Comparison of ENCODE assay signal across 9 cellular contexts in the genomic region with DNA sequence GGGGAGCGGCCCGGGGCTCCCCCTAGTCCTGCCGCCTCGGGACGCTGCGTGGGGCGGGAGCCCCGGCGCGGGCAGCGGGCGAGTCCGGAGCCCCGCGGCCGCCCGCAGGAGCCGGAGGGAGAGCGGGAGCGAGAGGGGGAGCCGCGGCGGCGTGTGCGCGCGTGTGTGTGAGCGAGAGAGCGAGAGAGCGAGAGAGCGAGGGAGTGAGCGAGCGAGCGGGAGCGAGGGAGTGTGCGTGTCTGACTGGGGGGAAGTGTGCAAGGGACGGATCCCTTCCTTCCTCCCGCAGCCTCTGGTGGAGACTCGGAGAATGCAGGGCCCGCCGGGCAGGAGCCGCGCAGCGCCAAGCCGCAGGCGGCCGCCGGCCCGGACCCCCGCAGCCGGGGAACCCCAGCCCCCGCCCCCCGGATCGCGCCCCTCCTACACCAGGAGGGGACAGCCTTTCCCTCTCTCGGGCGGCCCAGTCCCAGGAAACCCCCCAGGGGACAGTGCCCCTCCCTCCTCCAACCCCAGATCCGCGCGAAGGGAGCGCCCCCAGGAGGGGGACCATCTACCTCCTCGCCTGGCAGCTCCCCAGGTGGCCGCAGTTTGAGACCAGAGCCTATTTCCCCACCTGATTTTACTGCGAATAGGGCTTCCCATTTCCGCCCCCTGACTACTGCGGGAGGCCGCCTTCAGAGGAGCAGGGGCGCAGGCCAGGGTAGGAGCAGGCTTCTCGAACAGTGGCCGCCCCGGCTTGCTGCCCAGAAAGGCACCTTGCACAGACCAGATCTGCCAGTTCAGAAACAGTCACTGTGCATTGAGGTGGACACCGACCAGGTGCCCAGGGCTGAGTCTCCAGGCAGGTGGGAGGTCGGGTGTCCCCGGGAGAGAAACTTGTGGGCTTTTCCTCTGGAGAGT. TPM values are rescaled to one million over a fixed set of nuclear protein-coding genes. Genes with fewer than 3 reads are reported as not detected.
DNase-seq lines count a peak whose midpoint lies in the region; ATAC-seq and TF ChIP-seq lines count a peak whose summit lies in the region.
"Had no signal": no experiment of that assay in that cellular context is flagged by ENCODE, and none has a peak within 500 bp of the region (broad histone marks: within the 10 kb centered on the region; RNA-seq: fewer than 3 reads in every experiment).

CDH22 (minus strand) TSS at position 241 of the 900 bp plus-strand sequence. CDS start 57,204 bp downstream, outside the sequence.

- peaks cover 72% of the 10 kb centered on the region for H3K27me3 ChIP-seq in SK-N-SH (ENCODE audit: insufficient read depth)
- H3K27me3 ChIP-seq in sigmoid colon, result peaks cover 49 to 100% (median 91%) of the 10 kb centered on the region in 3 donors

- no peak for TF ChIP-seq POLR2A in sigmoid colon (IDR thresholded peaks at IDR 0.05)

- H3K36me3 ChIP-seq in SK-N-SH (replicated peaks in 1 of 2; ENCODE audit: control insufficient read depth in 1 of 2, insufficient read depth in 2 of 2, low read length in 1 of 2), result no peaks in the 10 kb centered on the region
- no peaks in the 10 kb centered on the region for H3K36me3 ChIP-seq in sigmoid colon

- no peak for ATAC-seq in GM18520 (IDR thresholded peaks at IDR 0.05; ENCODE audit: unreplicated experiment)

- 6% methylated on average over 40 of the region's 74 CpGs for WGBS in SK-N-SH (ENCODE audit: low lambda C conversion rate)
- WGBS in sigmoid colon, 2 donors, result 1 to 2% methylated on average over 74 of the region's 74 CpGs

- H4K20me1 ChIP-seq in SK-N-SH (ENCODE audit: insufficient read depth), result no peaks in the 10 kb centered on the region

- H3K4me1 ChIP-seq in SK-N-SH (ENCODE audit: control insufficient read depth in 1 of 2, insufficient read depth in 2 of 2, low read depth in 1 of 2, low read length in 1 of 2), result no peaks in the 10 kb centered on the region; a peak in 1 of 4 replicates
- peaks cover 0 to 32% (median 25%) of the 10 kb centered on the region in 4 donors for H3K4me1 ChIP-seq in sigmoid colon

- H3K9ac ChIP-seq in SK-N-SH, result no peak within 1 kb of the TSS

- H3F3A ChIP-seq in SK-N-SH (replicated peaks; ENCODE audit: insufficient read depth), result no peaks in the 10 kb centered on the region

- TF ChIP-seq RAD21 in SK-N-SH (IDR thresholded peaks at IDR 0.05; ENCODE audit: low read length), result peak; percentile 6; the same call in 1 of the 2 replicates

- peak within 1 kb of the TSS; percentile 59; the same call in 1 of the 2 replicates for H3K4me2 ChIP-seq in SK-N-SH

- peak within 1 kb of the TSS; percentile 44 to 49; a peak in 3 of 4 replicates for H3K4me3 ChIP-seq in SK-N-SH (ENCODE audit: low read depth in 2 of 2, low read length in 1 of 2)
- H3K4me3 ChIP-seq in sigmoid colon, result peak within 1 kb of the TSS; percentile 12 to 52 (median 44)

- no peaks in the 10 kb centered on the region for H3K9me2 ChIP-seq in SK-N-SH

- no peak within 1 kb of the TSS for H2AFZ ChIP-seq in SK-N-SH (ENCODE audit: low read depth)

- H3K9me3 ChIP-seq in SK-N-SH (no peaks in the 10 kb centered on the region), sigmoid colon (no peaks in the 10 kb centered on the region)

- TF ChIP-seq CTCF in SK-N-SH (IDR thresholded peaks at IDR 0.05) (peak; percentile 39), sigmoid colon (IDR thresholded peaks at IDR 0.05) (peak in 1 of 4 experiments; percentile 42)

- POLR2A ChIA-PET in SK-N-SH (lab: Yijun Ruan, JAX), result no interaction called here

- CTCF ChIA-PET in SK-N-SH (lab: Yijun Ruan, JAX), result interaction anchor here (0.6 to 14.2 kb wide), 24 partner anchors 8 to 321 kb away, joined by 3 to 190 read pairs (median 4); no protein-coding TSS in a partner anchor

- DNase-seq in DMS 273 (lab: John Stamatoyannopoulos, UW; ENCODE audit: unreplicated experiment), result peak; percentile 91
- peak; percentile 50 to 61 for DNase-seq in Kasumi-1 (lab: John Stamatoyannopoulos, UW)
- DNase-seq in SK-N-SH, result peak; percentile 91
- DNase-seq in astrocyte of the hippocampus (ENCODE audit: low read depth, low spot score), result peak; percentile 62
- peak; percentile 18 to 46 for DNase-seq in hippocampal formation (lab: John Stamatoyannopoulos, UW)
- no peak for DNase-seq in sigmoid colon
- DNase-seq in dedifferentiated amniotic fluid mesenchymal stem cell (ENCODE audit: extremely low spot score), result no peak

- no peaks in the 10 kb centered on the region for H3K79me2 ChIP-seq in SK-N-SH (ENCODE audit: insufficient read depth)

- intact Hi-C loops in sigmoid colon (cut with DNase I), result no loop called here

- H3K27ac ChIP-seq in SK-N-SH (ENCODE audit: low read depth in 2 of 2, low read length in 1 of 2), result no peak within 1 kb of the TSS
- H3K27ac ChIP-seq in sigmoid colon, result no peak within 1 kb of the TSS

- no peak for TF ChIP-seq EP300 in SK-N-SH (IDR thresholded peaks at IDR 0.05; ENCODE audit: borderline replicate concordance in 1 of 2, low read depth in 1 of 2, low read length in 1 of 2)
- no peak for TF ChIP-seq EP300 in sigmoid colon (IDR thresholded peaks at IDR 0.05)

TF ChIP-seq in SK-N-SH, 30 proteins besides CTCF, POLR2A, EP300 and RAD21 (continues in another document):
- TF ChIP-seq TAF1 (IDR thresholded peaks at IDR 0.05; ENCODE audit: borderline replicate concordance, low read depth, low read length), result no peak
- TF ChIP-seq, protein P1, sequence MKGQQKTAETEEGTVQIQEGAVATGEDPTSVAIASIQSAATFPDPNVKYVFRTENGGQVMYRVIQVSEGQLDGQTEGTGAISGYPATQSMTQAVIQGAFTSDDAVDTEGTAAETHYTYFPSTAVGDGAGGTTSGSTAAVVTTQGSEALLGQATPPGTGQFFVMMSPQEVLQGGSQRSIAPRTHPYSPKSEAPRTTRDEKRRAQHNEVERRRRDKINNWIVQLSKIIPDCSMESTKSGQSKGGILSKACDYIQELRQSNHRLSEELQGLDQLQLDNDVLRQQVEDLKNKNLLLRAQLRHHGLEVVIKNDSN (IDR thresholded peaks at IDR 0.05; ENCODE audit: borderline replicate concordance, low read depth), result no peak
- no peak for TF ChIP-seq YY1 (IDR thresholded peaks at IDR 0.05; ENCODE audit: low read depth)
- no peak for TF ChIP-seq FOSL2 (IDR thresholded peaks at IDR 0.05; ENCODE audit: borderline replicate concordance, low read depth)
- TF ChIP-seq FOXM1 (IDR thresholded peaks at IDR 0.05; ENCODE audit: low read depth), result no peak
- no peak for TF ChIP-seq SIN3A (IDR thresholded peaks at IDR 0.05; ENCODE audit: borderline replicate concordance, low read depth, low read length)
- TF ChIP-seq EZH2phosphoT487 (IDR thresholded peaks at IDR 0.05; ENCODE audit: borderline replicate concordance, low read depth), result no peak
- TF ChIP-seq, protein P2, sequence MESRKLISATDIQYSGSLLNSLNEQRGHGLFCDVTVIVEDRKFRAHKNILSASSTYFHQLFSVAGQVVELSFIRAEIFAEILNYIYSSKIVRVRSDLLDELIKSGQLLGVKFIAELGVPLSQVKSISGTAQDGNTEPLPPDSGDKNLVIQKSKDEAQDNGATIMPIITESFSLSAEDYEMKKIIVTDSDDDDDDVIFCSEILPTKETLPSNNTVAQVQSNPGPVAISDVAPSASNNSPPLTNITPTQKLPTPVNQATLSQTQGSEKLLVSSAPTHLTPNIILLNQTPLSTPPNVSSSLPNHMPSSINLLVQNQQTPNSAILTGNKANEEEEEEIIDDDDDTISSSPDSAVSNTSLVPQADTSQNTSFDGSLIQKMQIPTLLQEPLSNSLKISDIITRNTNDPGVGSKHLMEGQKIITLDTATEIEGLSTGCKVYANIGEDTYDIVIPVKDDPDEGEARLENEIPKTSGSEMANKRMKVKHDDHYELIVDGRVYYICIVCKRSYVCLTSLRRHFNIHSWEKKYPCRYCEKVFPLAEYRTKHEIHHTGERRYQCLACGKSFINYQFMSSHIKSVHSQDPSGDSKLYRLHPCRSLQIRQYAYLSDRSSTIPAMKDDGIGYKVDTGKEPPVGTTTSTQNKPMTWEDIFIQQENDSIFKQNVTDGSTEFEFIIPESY (IDR thresholded peaks at IDR 0.05; ENCODE audit: borderline replicate concordance, low read depth), result no peak
- TF ChIP-seq GATA2 (CRISPR knock-in tag; IDR thresholded peaks at IDR 0.05), result no peak
- TF ChIP-seq RXRA (IDR thresholded peaks at IDR 0.05; ENCODE audit: borderline replicate concordance, low read depth), result no peak
- no peak for TF ChIP-seq MEF2A (IDR thresholded peaks at IDR 0.05; ENCODE audit: borderline replicate concordance, low read depth)
- TF ChIP-seq RCOR1 (IDR thresholded peaks at IDR 0.05; ENCODE audit: low read length), result no peak
- no peak for TF ChIP-seq TEAD4 (IDR thresholded peaks at IDR 0.05; ENCODE audit: borderline replicate concordance, insufficient read depth)
- no peak for TF ChIP-seq IRF3 (IDR thresholded peaks at IDR 0.05; ENCODE audit: low read depth, low read length)

RNA-seq across cellular contexts. Expression of gene CDH22, which starts in this region (rescaled TPM):
- polyA plus RNA-seq in SK-N-SH (2012; rRNA removed) (0.03 TPM in 1 of 2 replicates, not detected in the other), sigmoid colon (under 1 TPM in 1 of 3 donors, not detected in 2; 0.06 TPM)
- not detected in 2 replicates for polyA plus RNA-seq in SK-N-SH (2012; cell fraction: cytosol; rRNA removed)
- polyA plus RNA-seq in SK-N-SH (2012; cell fraction: nucleus; rRNA removed), result not detected in 2 replicates
- total RNA-seq in sigmoid colon, result under 1 TPM in 2 of 4 donors, not detected in 2; 0.41 to 0.55 TPM
- total RNA-seq: T-helper 2 cell treated with Interferon-gamma antibody and Interleukin-4, amounts not matched to agents 100 ng/mL and 5 ng/mL, for 36 hours had no signal

Comparison
In these comparisons a context has a peak if more than half of its experiments do, and no peak if none do; other contexts are left out.
1. Peak in DNase-seq, H3K4me3 ChIP-seq and H3K4me2 ChIP-seq in SK-N-SH; RNA of the gene not detected or under 1 TPM.
2. DNase-seq: peak in DMS 273 (single experiment), Kasumi-1 (2 of 2), astrocyte of the hippocampus (single experiment) and hippocampal formation (2 of 2); none in sigmoid colon (single experiment) and dedifferentiated amniotic fluid mesenchymal stem cell (single experiment).